In the genomic region with DNA sequence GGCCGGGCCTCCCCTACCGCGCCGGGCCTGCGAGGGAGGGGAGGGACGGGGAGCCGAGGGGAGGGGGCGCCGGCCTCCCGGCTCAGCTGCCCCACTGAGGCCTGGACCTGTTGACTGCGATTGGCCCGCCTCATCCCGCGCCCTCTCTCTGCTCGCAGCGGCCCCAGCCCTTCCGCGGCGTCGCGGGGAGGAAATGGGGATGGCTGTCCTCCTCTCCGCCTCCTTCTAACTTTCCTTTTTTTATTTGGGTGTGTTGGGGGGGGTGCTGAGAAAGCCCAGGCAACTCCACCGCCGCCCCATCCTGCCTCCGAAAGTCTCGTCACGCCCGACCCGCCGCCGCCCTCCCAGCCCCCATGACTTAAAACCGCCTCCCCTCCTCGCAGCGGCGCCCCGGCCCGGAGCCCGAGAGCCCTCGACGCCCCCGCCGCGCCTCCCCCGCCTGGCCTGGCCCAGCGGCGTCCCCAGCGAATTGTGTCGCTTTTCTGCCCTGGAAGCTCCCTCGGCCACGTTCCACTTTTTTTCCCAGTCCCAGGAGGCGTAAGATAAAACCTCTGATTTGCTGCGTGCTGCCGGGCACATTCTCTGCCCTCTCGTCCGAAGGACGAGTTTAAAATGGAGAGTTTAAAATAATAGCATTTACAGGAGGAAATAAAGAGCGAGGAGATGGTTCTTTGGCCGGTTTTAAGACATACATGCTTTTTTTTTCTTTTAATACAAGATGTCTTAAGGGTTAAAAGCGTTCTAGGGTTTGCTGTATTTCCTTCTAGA, we compare ENCODE assay signal across 8 cellular contexts. TPM values are rescaled to one million over a fixed set of nuclear protein-coding genes. Genes with fewer than 3 reads are reported as not detected.
A peak's percentile ranks its signal among the peaks of the same experiment; 100 is the strongest.
DNase-seq lines count a peak whose midpoint lies in the region; ATAC-seq and TF ChIP-seq lines count a peak whose summit lies in the region.

No MANE protein-coding gene starts in this region.

- 0 to 1% methylated on average over 50 to 59 of the region's 59 CpGs for WGBS in aorta, 2 donors

- peak overlapping the region; percentile 90 to 93 for H3K27ac Mint-ChIP-seq in activated naive CD4-positive, alpha-beta T cell treated with anti-CD3 and anti-CD28 coated beads, Interleukin-2, amount 50 U/mL, for 72 hours

- no peaks in the 10 kb centered on the region for H3K4me1 ChIP-seq in aorta (ENCODE audit: control insufficient read depth in 1 of 2, insufficient read depth in 2 of 2, low read length in 2 of 2)

- H3K9me3 ChIP-seq in aorta (ENCODE audit: control insufficient read depth, low read length), result no peaks in the 10 kb centered on the region

- ATAC-seq in GM19025 (IDR thresholded peaks at IDR 0.05; ENCODE audit: low read depth, unreplicated experiment), result peak; percentile 41
- peak; percentile 31 for ATAC-seq in HG03439 (IDR thresholded peaks at IDR 0.05; ENCODE audit: unreplicated experiment)
- peak; percentile 70 to 72 for ATAC-seq in activated naive CD4-positive, alpha-beta T cell treated with anti-CD3 and anti-CD28 coated beads, Interleukin-2, amount 50 U/mL, for 72 hours
- peak; percentile 53 for ATAC-seq in omental fat pad (ENCODE audit: low FRiP score)
- ATAC-seq in aorta (ENCODE audit: low FRiP score), result peak; percentile 87

- TF ChIP-seq CTCF in AG10803 (conservative IDR thresholded peaks at IDR 0.05; ENCODE audit: low read length) (no peak), omental fat pad (IDR thresholded peaks at IDR 0.05) (no peak)

- peak; percentile 88 for DNase-seq in AG10803 (ENCODE audit: low read depth)
- DNase-seq in RPMI8226, result peak; percentile 68
- DNase-seq in activated naive CD4-positive, alpha-beta T cell treated with anti-CD3 and anti-CD28 coated beads, Interleukin-2, amount 50 U/mL, for 72 hours (ENCODE audit: low spot score in 2 of 2), result peak in 1 of 2 donors; percentile 58
- DNase-seq in head of caudate nucleus, result peak; percentile 51 to 91 (median 79)
- peak; percentile 43 for DNase-seq in omental fat pad (ENCODE audit: low spot score)
- peak; percentile 87 to 95 for DNase-seq in aorta

- intact Hi-C loops in head of caudate nucleus (cut with DNase I), result loop anchor here (10.0 kb wide), 1 partner anchor 798 kb away; a partner anchor contains a TSS
- intact Hi-C loops in aorta (cut with DNase I), result loop anchor here (10.0 kb wide), 2 partner anchors 798 to 1962 kb away; a partner anchor contains a TSS

- peak overlapping the region; percentile 63 for H3K4me3 ChIP-seq in AG10803 (ENCODE audit: low read length)
- H3K4me3 ChIP-seq in aorta (ENCODE audit: low read length in 2 of 2), result peak overlapping the region; percentile 61 to 62

- peaks cover 4 to 15% of the 10 kb centered on the region in 2 donors for H3K36me3 Mint-ChIP-seq in activated naive CD4-positive, alpha-beta T cell treated with anti-CD3 and anti-CD28 coated beads, Interleukin-2, amount 50 U/mL, for 72 hours

- no peaks in the 10 kb centered on the region for H3K27me3 ChIP-seq in aorta (ENCODE audit: control insufficient read depth in 1 of 2, insufficient read depth in 2 of 2, low read length in 1 of 2)

- H3K27ac ChIP-seq in aorta (ENCODE audit: low read depth in 1 of 2, low read length in 2 of 2), result peak overlapping the region; percentile 86 to 93

- no peaks in the 10 kb centered on the region for H3K36me3 ChIP-seq in aorta (ENCODE audit: control insufficient read depth in 1 of 2, insufficient read depth in 2 of 2, low read length in 1 of 2)

- H3K9me3 Mint-ChIP-seq in activated naive CD4-positive, alpha-beta T cell treated with anti-CD3 and anti-CD28 coated beads, Interleukin-2, amount 50 U/mL, for 72 hours, result no peaks in the 10 kb centered on the region

RNA-seq across cellular contexts. Expression of a gene that starts 0.9 kb away (rescaled TPM):
- total RNA-seq in activated naive CD4-positive, alpha-beta T cell treated with anti-CD3 and anti-CD28 coated beads, Interleukin-2, amount 50 U/mL, for 72 hours, result under 1 TPM in 1 of 2 donors, not detected in 1; 0.54 TPM
- total RNA-seq in omental fat pad, result 1 to 10 TPM in 2 of 4 donors, under 1 TPM in 2; 0.36 to 1.4 (median 0.77) TPM
- 1 to 10 TPM; 1.2 to 1.4 TPM for total RNA-seq in aorta
- polyA plus RNA-seq in aorta, result under 1 TPM; 0.15 to 0.75 TPM

RNA-seq across cellular contexts. Expression of a gene that starts 7.7 kb away (rescaled TPM):
- 10 to 100 TPM; 20.1 to 46.4 TPM for total RNA-seq in activated naive CD4-positive, alpha-beta T cell treated with anti-CD3 and anti-CD28 coated beads, Interleukin-2, amount 50 U/mL, for 72 hours
- 10 to 100 TPM; 33.4 to 58.1 (median 43.6) TPM for total RNA-seq in omental fat pad
- total RNA-seq in aorta, result 10 to 100 TPM; 35.5 to 75.3 TPM
- 10 to 100 TPM in 1 of 2 donors, 1 to 10 TPM in 1; 8.4 to 17.1 TPM for polyA plus RNA-seq in aorta

Comparison
In these comparisons a context has a peak if more than half of its experiments do, and no peak if none do; other contexts are left out.
1. ATAC-seq: peak in every context shown above with its lines; median percentile 87 in aorta; 71 in activated naive CD4-positive, alpha-beta T cell treated with anti-CD3 and anti-CD28 coated beads, Interleukin-2, amount 50 U/mL, for 72 hours; 53 in omental fat pad; 41 in GM19025; 31 in HG03439.